Comparison of ENCODE assay signal across 25 cellular contexts in the genomic region with DNA sequence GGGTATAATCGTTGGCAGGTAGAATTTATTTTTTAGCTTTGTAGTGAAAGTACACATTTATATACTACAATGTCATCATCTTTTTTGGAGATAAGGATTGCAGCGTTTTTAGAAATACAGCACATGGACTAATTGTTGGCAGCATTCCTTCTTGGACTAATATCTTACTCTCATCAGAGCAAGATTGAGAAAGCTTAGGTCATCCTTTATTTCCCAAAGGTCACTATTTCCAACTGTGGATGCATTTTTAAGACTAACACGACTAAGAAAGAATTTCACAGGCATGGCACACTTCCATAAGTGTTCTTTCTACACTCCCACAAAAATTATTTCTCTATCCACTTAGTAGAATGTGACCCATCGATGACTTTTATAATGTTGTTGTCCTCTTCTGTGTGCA.
"Had no signal": no experiment of that assay in that cellular context is flagged by ENCODE, and none has a peak within 500 bp of the region (broad histone marks: within the 10 kb centered on the region; RNA-seq: fewer than 3 reads in every experiment).

No MANE protein-coding gene starts in this region.

- H3K27ac ChIP-seq: gastrocnemius medialis, heart right ventricle, left ventricle myocardium inferior, suprapubic skin, transverse colon, uterus had no signal

- H3K4me3 Mint-ChIP-seq: activated CD8-positive, alpha-beta T cell treated with anti-CD3 and anti-CD28 coated beads for 36 hours; activated naive CD8-positive, alpha-beta T cell treated with anti-CD3 and anti-CD28 coated beads, Interleukin-2, amount 10 ng/mL, durations not matched to agents 7 days and 5 days; immature natural killer cell; stimulated activated naive CD8-positive, alpha-beta T cell treated with anti-CD3 and anti-CD28 coated beads, Interleukin-15, amount 100 ng/mL, for 72 hours had no signal

- H3K9me3 Mint-ChIP-seq: activated CD8-positive, alpha-beta T cell treated with anti-CD3 and anti-CD28 coated beads for 36 hours; activated naive CD8-positive, alpha-beta T cell treated with anti-CD3 and anti-CD28 coated beads, Interleukin-2, amount 10 ng/mL, durations not matched to agents 7 days and 5 days had no signal

- DNase-seq: activated CD4-positive, alpha-beta T cell treated with anti-CD3 and anti-CD28 coated beads for 48 hours; activated CD4-positive, CD25-positive, alpha-beta regulatory T cell; activated CD8-positive, alpha-beta T cell treated with anti-CD3 and anti-CD28 coated beads for 36 hours; activated naive CD4-positive, alpha-beta T cell treated with Interleukin-2 at 50 U/mL for 16 hours; activated naive CD8-positive, alpha-beta T cell treated with anti-CD3 and anti-CD28 coated beads, Interleukin-2, amount 10 ng/mL, durations not matched to agents 7 days and 5 days; activated T-cell treated with anti-CD3 and anti-CD28 coated beads, Interleukin-2, amount 50 U/mL, for 1 hour; effector CD4-positive, alpha-beta T cell; gastrocnemius medialis; heart right ventricle; immature natural killer cell; kidney glomerular epithelial cell; left ventricle myocardium inferior; occipital lobe; small intestine; stimulated activated CD4-positive, alpha-beta T cell treated with anti-CD3 and anti-CD28 coated beads, Interleukin-15, amount 100 ng/mL, for 24 hours; stimulated activated CD4-positive, alpha-beta T cell treated with anti-CD3 and anti-CD28 coated beads, Interleukin-4, amount 100 ng/mL, for 1 hour; stimulated activated naive CD8-positive, alpha-beta T cell treated with anti-CD3 and anti-CD28 coated beads, Interleukin-15, amount 100 ng/mL, for 72 hours; T-helper 1 cell; T-helper 9 cell; transverse colon; uterus had no signal

- H3K36me3 ChIP-seq: gastrocnemius medialis, heart right ventricle, left ventricle myocardium inferior, suprapubic skin, transverse colon, uterus had no signal

- H3K9me3 ChIP-seq: gastrocnemius medialis, transverse colon, uterus had no signal

- H3K4me1 Mint-ChIP-seq: activated naive CD8-positive, alpha-beta T cell treated with anti-CD3 and anti-CD28 coated beads, Interleukin-2, amount 10 ng/mL, durations not matched to agents 7 days and 5 days; immature natural killer cell; stimulated activated naive CD8-positive, alpha-beta T cell treated with anti-CD3 and anti-CD28 coated beads, Interleukin-15, amount 100 ng/mL, for 72 hours had no signal

- H3K4me3 ChIP-seq: gastrocnemius medialis, heart right ventricle, left ventricle myocardium inferior, suprapubic skin, transverse colon, uterus had no signal

- H3K27me3 Mint-ChIP-seq: activated CD8-positive, alpha-beta T cell treated with anti-CD3 and anti-CD28 coated beads for 36 hours; activated naive CD8-positive, alpha-beta T cell treated with anti-CD3 and anti-CD28 coated beads, Interleukin-2, amount 10 ng/mL, durations not matched to agents 7 days and 5 days; progenitor cell of endocrine pancreas; stimulated activated naive CD8-positive, alpha-beta T cell treated with anti-CD3 and anti-CD28 coated beads, Interleukin-15, amount 100 ng/mL, for 72 hours had no signal

- H3K27ac Mint-ChIP-seq: activated CD8-positive, alpha-beta T cell treated with anti-CD3 and anti-CD28 coated beads for 36 hours; activated naive CD8-positive, alpha-beta T cell treated with anti-CD3 and anti-CD28 coated beads, Interleukin-2, amount 10 ng/mL, durations not matched to agents 7 days and 5 days; activated T-helper 2 cell treated with anti-CD3 and anti-CD28 coated beads, Interferon-gamma antibody, Interleukin-2, Interleukin-4, amounts not matched to agents 10 μg/mL and 5 μg/mL and 100 μg/mL, durations not matched to agents 14 hours and 24 hours and 36 hours; immature natural killer cell; progenitor cell of endocrine pancreas; stimulated activated naive CD8-positive, alpha-beta T cell treated with anti-CD3 and anti-CD28 coated beads, Interleukin-15, amount 100 ng/mL, for 72 hours had no signal

- ATAC-seq: activated CD8-positive, alpha-beta T cell treated with anti-CD3 and anti-CD28 coated beads for 36 hours; esophagus mucosa; stimulated activated naive CD8-positive, alpha-beta T cell treated with anti-CD3 and anti-CD28 coated beads, Interleukin-15, amount 100 ng/mL, for 72 hours had no signal

- H3K36me3 Mint-ChIP-seq: activated naive CD8-positive, alpha-beta T cell treated with anti-CD3 and anti-CD28 coated beads, Interleukin-2, amount 10 ng/mL, durations not matched to agents 7 days and 5 days; immature natural killer cell had no signal

- H3K4me1 ChIP-seq: gastrocnemius medialis, heart right ventricle, left ventricle myocardium inferior, suprapubic skin, transverse colon, uterus had no signal

- H3K27me3 ChIP-seq: gastrocnemius medialis, heart right ventricle, suprapubic skin, transverse colon, uterus had no signal

- FAIRE-seq: small intestine had no signal
